In genomic region chr5:32794086-32794485, GRCh38 we compare ENCODE assay signal across 14 cellular contexts.
DNase-seq lines count a peak whose midpoint lies in the region; ATAC-seq and TF ChIP-seq lines count a peak whose summit lies in the region.
"Had no signal": no experiment of that assay in that cellular context is flagged by ENCODE, and none has a peak within 500 bp of the region (broad histone marks: within the 10 kb centered on the region; RNA-seq: fewer than 3 reads in every experiment).

No MANE protein-coding gene starts in this region.

- POLR2A ChIA-PET in Panc1 (lab: Charles Lee) = no interaction called here

- TF ChIP-seq CTCF in Panc1 (IDR thresholded peaks at IDR 0.05) (peak; percentile 31), mucosa of descending colon (IDR thresholded peaks at IDR 0.05) (no peak), Peyer's patch (IDR thresholded peaks at IDR 0.05) (no peak)

- intact Hi-C loops in Panc1 (cut with micrococcal nuclease; ENCODE audit: unreplicated experiment) = no loop called here
- intact Hi-C loops in mucosa of descending colon (cut with DNase I, micrococcal nuclease) = no loop called here

- ATAC-seq in Panc1 (no peak), esophagus mucosa (peak; percentile 39), mucosa of descending colon (peak; percentile 25)

- H3K27me3 ChIP-seq in Panc1 (ENCODE audit: control insufficient read depth, insufficient read depth, low read length) = no peaks in the 10 kb centered on the region
- no peaks in the 10 kb centered on the region for H3K27me3 ChIP-seq in Peyer's patch
- H3K27me3 ChIP-seq: heart right ventricle had no signal

- in situ Hi-C loops in Panc1 (cut with HindIII; ENCODE audit: low pct_unique_long_range_greater_than_20kb, low sequenced_read_pairs) = no loop called here

- DNase-seq in GDM1 (lab: John Stamatoyannopoulos, UW) (peak; percentile 4), Panc1 (ENCODE audit: low read depth, low spot score) (no peak), mucosa of descending colon (no peak), NCI-H69 (lab: John Stamatoyannopoulos, UW) (no peak), Peyer's patch (no peak), DMS79 treated with DMSO at 0.1 percent for 48 hours (lab: John Stamatoyannopoulos, UW) (no peak), retina (no peak)
- DNase-seq: activated naive CD4-positive, alpha-beta T cell treated with anti-CD3 and anti-CD28 coated beads, Interleukin-2, amount 50 U/mL, for 16 hours; dermis blood vessel endothelial cell; DMS153; heart right ventricle; NCI-H1105; NCI-H526 had no signal

- H3K4me3 ChIP-seq in Panc1 (ENCODE audit: low read depth in 2 of 2, low read length in 2 of 2) = no peak overlapping the region
- no peak overlapping the region for H3K4me3 ChIP-seq in mucosa of descending colon
- no peak overlapping the region for H3K4me3 ChIP-seq in Peyer's patch
- H3K4me3 ChIP-seq: heart right ventricle had no signal

- BruUV-seq in Panc1 (replicated peaks; lab: Mats Ljungman, UMichigan) = no TSS peak

- TF ChIP-seq POLR2A in Peyer's patch (IDR thresholded peaks at IDR 0.05) = no peak

- no peaks in the 10 kb centered on the region for H3K36me3 ChIP-seq in Panc1 (ENCODE audit: control insufficient read depth, insufficient read depth, low read length)
- H3K36me3 ChIP-seq in mucosa of descending colon (ENCODE audit: low read depth) = no peaks in the 10 kb centered on the region
- H3K36me3 ChIP-seq in Peyer's patch = no peaks in the 10 kb centered on the region

- H3K27ac ChIP-seq in Panc1 (ENCODE audit: low read length) = no peak overlapping the region
- no peak overlapping the region for H3K27ac ChIP-seq in Peyer's patch
- H3K27ac ChIP-seq: heart right ventricle had no signal

- H3K4me1 ChIP-seq in Panc1 (ENCODE audit: control insufficient read depth, insufficient read depth, low read length) (no peaks in the 10 kb centered on the region), mucosa of descending colon (ENCODE audit: low read depth) (no peaks in the 10 kb centered on the region), Peyer's patch (no peaks in the 10 kb centered on the region)

- H3K9me3 ChIP-seq in Panc1 (ENCODE audit: control insufficient read depth, insufficient read depth, low read depth, low read length) (no peaks in the 10 kb centered on the region), mucosa of descending colon (no peaks in the 10 kb centered on the region), Peyer's patch (no peaks in the 10 kb centered on the region)

- CTCF ChIA-PET in Panc1 (lab: Charles Lee) = no interaction called here
